Comparison of ENCODE assay signal across 25 cellular contexts in the genomic region with DNA sequence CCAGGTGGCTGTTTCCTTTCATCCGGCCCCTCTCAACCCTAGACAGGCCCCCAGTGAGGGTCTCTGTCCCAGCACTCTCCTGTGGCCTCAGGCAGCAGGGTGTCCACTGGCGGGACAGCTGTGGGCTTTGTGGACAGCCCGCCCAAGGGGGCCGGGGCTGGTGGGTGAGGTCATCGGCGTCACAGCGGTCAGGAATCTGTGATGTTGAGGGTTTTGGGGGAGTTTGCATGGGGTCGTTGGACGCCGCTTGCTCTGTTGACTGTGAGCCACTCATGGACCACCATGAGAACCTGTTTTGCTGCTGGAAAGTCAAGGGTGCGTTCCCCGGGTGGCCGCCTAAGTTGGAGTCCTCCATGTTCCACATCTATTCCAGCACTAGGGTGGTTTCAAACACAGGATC.
DNase-seq lines count a peak whose midpoint lies in the region; ATAC-seq and TF ChIP-seq lines count a peak whose summit lies in the region.
"Had no signal": no experiment of that assay in that cellular context is flagged by ENCODE, and none has a peak within 500 bp of the region (broad histone marks: within the 10 kb centered on the region; RNA-seq: fewer than 3 reads in every experiment).

No MANE protein-coding gene starts in this region.

- no peak overlapping the region for H3K18ac ChIP-seq in H9 (ENCODE audit: insufficient read length, low read depth, low read length)

- H3K23ac ChIP-seq in H9 (ENCODE audit: insufficient read length, low read depth, low read length) = no peak overlapping the region

- H3K56ac ChIP-seq in H9 (ENCODE audit: insufficient read length, low read depth, low read length) = no peak overlapping the region

- H2BK120ac ChIP-seq in H9 (ENCODE audit: low read depth, low read length, poor library complexity, severe bottlenecking) = no peak overlapping the region

- H2AK5ac ChIP-seq in H9 (ENCODE audit: insufficient read length, low read length) = no peak overlapping the region

- H3K4me1 Mint-ChIP-seq in CD8-positive, alpha-beta T cell (ENCODE audit: low read depth) = peaks cover 7% of the 10 kb centered on the region
- no peaks in the 10 kb centered on the region; a peak in 1 of 4 replicates for H3K4me1 Mint-ChIP-seq in H9
- no peaks in the 10 kb centered on the region for H3K4me1 Mint-ChIP-seq in chondrocyte (ENCODE audit: low read depth)
- no peaks in the 10 kb centered on the region for H3K4me1 Mint-ChIP-seq in progenitor cell of endocrine pancreas (ENCODE audit: low read depth)
- H3K4me1 Mint-ChIP-seq in T-helper 17 cell = peaks cover 10% of the 10 kb centered on the region

- no peak overlapping the region for H4K8ac ChIP-seq in H9 (replicated peaks; ENCODE audit: insufficient read length, low read depth, low read length)

- H2BK20ac ChIP-seq in H9 (ENCODE audit: low read depth, low read length, poor library complexity, severe bottlenecking) = no peak overlapping the region

- H4K20me1 ChIP-seq in H9 (ENCODE audit: control insufficient read depth, insufficient read depth, insufficient read length) = no peaks in the 10 kb centered on the region

- H3K4ac ChIP-seq in H9 (ENCODE audit: low read depth, low read length) = no peak overlapping the region

- H2BK5ac ChIP-seq in H9 (ENCODE audit: insufficient read length, low read length) = no peak overlapping the region

- CTCF ChIA-PET in CD8-positive, alpha-beta T cell (lab: Charles Lee) = no interaction called here

- no peak overlapping the region for H4K91ac ChIP-seq in H9 (ENCODE audit: insufficient read length, low read depth, low read length)

- H3K27me3 ChIP-seq in CD8-positive, alpha-beta T cell (ENCODE audit: insufficient read depth, low read length) = no peaks in the 10 kb centered on the region
- no peaks in the 10 kb centered on the region for H3K27me3 ChIP-seq in H9 (ENCODE audit: insufficient read depth, low read length)
- H3K27me3 ChIP-seq: brain microvascular endothelial cell, Peyer's patch, right lobe of liver, tibial artery had no signal

- H3K27ac ChIP-seq in CD8-positive, alpha-beta T cell (ENCODE audit: low read depth, low read length) = no peak overlapping the region
- H3K27ac ChIP-seq in H9 (ENCODE audit: insufficient read length, low read depth, low read length) = no peak overlapping the region
- H3K27ac ChIP-seq: brain microvascular endothelial cell, GM23248, Peyer's patch, right lobe of liver, tibial artery had no signal

- peak overlapping the region; percentile 22 for H3K27ac Mint-ChIP-seq in CD8-positive, alpha-beta T cell
- H3K27ac Mint-ChIP-seq in H9 (peak overlapping the region in 2 of 3 experiments; percentile 14 to 76; a peak in 1 of 7 replicates), chondrocyte (ENCODE audit: unreplicated experiment) (no peak overlapping the region), progenitor cell of endocrine pancreas (peak overlapping the region; percentile 35), T-helper 17 cell (no peak overlapping the region)

- H3K36me3 ChIP-seq in CD8-positive, alpha-beta T cell (ENCODE audit: insufficient read depth, low read length) = peaks cover 43% of the 10 kb centered on the region

- no peak overlapping the region for H3K4me3 Mint-ChIP-seq in CD8-positive, alpha-beta T cell
- H3K4me3 Mint-ChIP-seq in H9 = no peak overlapping the region
- no peak overlapping the region for H3K4me3 Mint-ChIP-seq in chondrocyte (ENCODE audit: unreplicated experiment)
- H3K4me3 Mint-ChIP-seq in progenitor cell of endocrine pancreas (ENCODE audit: low read depth) = no peak overlapping the region
- H3K4me3 Mint-ChIP-seq in T-helper 17 cell = no peak overlapping the region
- H3K4me3 Mint-ChIP-seq: CD14-positive monocyte had no signal

- peaks cover 94% of the 10 kb centered on the region for H3K36me3 Mint-ChIP-seq in CD8-positive, alpha-beta T cell
- H3K36me3 Mint-ChIP-seq in H9 (ENCODE audit: insufficient read depth in 1 of 3, low read depth in 3 of 3) = peaks cover 79 to 98% (median 97%) of the 10 kb centered on the region in 3 experiments
- peaks cover 30% of the 10 kb centered on the region for H3K36me3 Mint-ChIP-seq in chondrocyte (ENCODE audit: low read depth)
- peaks cover 52% of the 10 kb centered on the region for H3K36me3 Mint-ChIP-seq in progenitor cell of endocrine pancreas (ENCODE audit: insufficient read depth)
- peaks cover 6% of the 10 kb centered on the region for H3K36me3 Mint-ChIP-seq in T-helper 17 cell (ENCODE audit: low read depth)

- H3K9ac ChIP-seq in H9 (ENCODE audit: extremely low read depth, insufficient read length, low read length) = no peak overlapping the region
- H3K9ac ChIP-seq: GM23248 had no signal

- H3K79me2 ChIP-seq in H9 (ENCODE audit: insufficient read depth, low read length) = no peaks in the 10 kb centered on the region

- no CpG with 5 or more reads among the region's 13 CpGs for whole genome bisulfite sequencing in H9 (ENCODE audit: extremely low coverage, insufficient read length, low lambda C conversion rate)

- H4K5ac ChIP-seq in H9 (ENCODE audit: insufficient read length, low read depth, low read length) = no peak overlapping the region

- no peak overlapping the region for H3K4me2 ChIP-seq in H9 (ENCODE audit: insufficient read depth, insufficient read length, low read length)

- no peak overlapping the region for H2AFZ ChIP-seq in H9 (ENCODE audit: low read length)
- H2AFZ ChIP-seq: GM23248 had no signal

- H3K79me1 ChIP-seq in H9 (ENCODE audit: insufficient read depth, low read depth, low read length, poor library complexity, severe bottlenecking) = no peaks in the 10 kb centered on the region

- H2BK12ac ChIP-seq in H9 (ENCODE audit: insufficient read length, low read depth, low read length) = no peak overlapping the region

- H3K4me1 ChIP-seq in CD8-positive, alpha-beta T cell (ENCODE audit: insufficient read depth, low read length) = no peaks in the 10 kb centered on the region
- no peaks in the 10 kb centered on the region for H3K4me1 ChIP-seq in H9 (ENCODE audit: insufficient read depth, low read length)
- H3K4me1 ChIP-seq: Peyer's patch, tibial artery had no signal

- H3K9me3 Mint-ChIP-seq in CD8-positive, alpha-beta T cell = no peaks in the 10 kb centered on the region
- H3K9me3 Mint-ChIP-seq in H9 = no peaks in the 10 kb centered on the region
- H3K9me3 Mint-ChIP-seq in chondrocyte (ENCODE audit: low read depth) = no peaks in the 10 kb centered on the region
- no peaks in the 10 kb centered on the region for H3K9me3 Mint-ChIP-seq in progenitor cell of endocrine pancreas (ENCODE audit: low read depth)
- H3K9me3 Mint-ChIP-seq: CD14-positive monocyte had no signal

- no peak overlapping the region for H3K4me3 ChIP-seq in CD8-positive, alpha-beta T cell (ENCODE audit: low read depth, low read length)
- H3K4me3 ChIP-seq: GM23248, Peyer's patch, right lobe of liver, tibial artery had no signal

- H3K14ac ChIP-seq in H9 (ENCODE audit: insufficient read depth, low read length) = no peak overlapping the region

- ATAC-seq in CD8-positive, alpha-beta T cell = no peak
- no peak for ATAC-seq in T-helper 17 cell
- ATAC-seq: right lobe of liver had no signal

- intact Hi-C loops in CD8-positive, alpha-beta T cell (cut with DNase I, micrococcal nuclease) = no loop called here

- no peak overlapping the region for H2BK15ac ChIP-seq in H9 (ENCODE audit: low read depth, low read length)

- no peaks in the 10 kb centered on the region for H3K9me3 ChIP-seq in CD8-positive, alpha-beta T cell (ENCODE audit: low read length)
- H3K9me3 ChIP-seq in H9 (ENCODE audit: control insufficient read depth, low read depth, low read length) (no peaks in the 10 kb centered on the region), T-helper 17 cell (ENCODE audit: control insufficient read depth, low read length, poor library complexity, severe bottlenecking) (no peaks in the 10 kb centered on the region)
- H3K9me3 ChIP-seq: Peyer's patch, right lobe of liver, tibial artery had no signal

- TF ChIP-seq CTCF in CD8-positive, alpha-beta T cell (IDR thresholded peaks at IDR 0.05) = no peak
- no peak for TF ChIP-seq CTCF in H9 (conservative IDR thresholded peaks at IDR 0.05)
- no peak for TF ChIP-seq CTCF in chondrocyte (IDR thresholded peaks at IDR 0.05)
- no peak for TF ChIP-seq CTCF in progenitor cell of endocrine pancreas (IDR thresholded peaks at IDR 0.05; ENCODE audit: unreplicated experiment)

- H3K27me3 Mint-ChIP-seq in CD8-positive, alpha-beta T cell (ENCODE audit: low read depth) = no peaks in the 10 kb centered on the region
- H3K27me3 Mint-ChIP-seq in H9 (ENCODE audit: low read depth) = no peaks in the 10 kb centered on the region; the same call in 1 of the 2 replicates
- no peaks in the 10 kb centered on the region for H3K27me3 Mint-ChIP-seq in chondrocyte (ENCODE audit: low read depth)
- H3K27me3 Mint-ChIP-seq in progenitor cell of endocrine pancreas = no peaks in the 10 kb centered on the region
- H3K27me3 Mint-ChIP-seq in T-helper 17 cell = no peaks in the 10 kb centered on the region

- POLR2A ChIA-PET in CD8-positive, alpha-beta T cell (lab: Charles Lee) = no interaction called here

- DNase-seq in CD8-positive, alpha-beta T cell = no peak
- DNase-seq in H9 (no peak), chondrocyte (ENCODE audit: low spot score) (peak; percentile 62), progenitor cell of endocrine pancreas (ENCODE audit: low spot score, unreplicated experiment) (no peak), RKO (ENCODE audit: low spot score) (no peak), T-helper 17 cell (no peak)
- no peak for DNase-seq in activated CD4-positive, CD25-positive, alpha-beta regulatory T cell treated with anti-CD3 and anti-CD28 coated beads, Interleukin-2, amount 50 U/mL, for 72 hours
- DNase-seq: activated CD4-positive, alpha-beta T cell treated with anti-CD3 and anti-CD28 coated beads for 48 hours; activated CD8-positive, alpha-beta memory T cell treated with anti-CD3 and anti-CD28 coated beads for 24 hours; activated naive CD4-positive, alpha-beta T cell treated with Interleukin-2 at 50 U/mL for 16 hours; amniotic stem cell; brain microvascular endothelial cell; GM23248; IMR-90; mesendoderm; NCI-H446; NCI-H748 treated with DMSO at 0.1 percent for 48 hours; Peyer's patch; right lobe of liver; SIG-M5; stimulated activated CD8-positive, alpha-beta memory T cell treated with anti-CD3 and anti-CD28 coated beads, Interleukin-4, amount 100 ng/mL, for 48 hours; SW 1271; T-helper 9 cell had no signal

- H3K23me2 ChIP-seq in H9 (ENCODE audit: insufficient read length, low read depth, low read length, poor library complexity, severe bottlenecking) = no peaks in the 10 kb centered on the region

- H3T11ph ChIP-seq in H9 (ENCODE audit: low read length) = no peak overlapping the region

Comparison
In these comparisons a context has a peak if more than half of its experiments do, and no peak if none do; other contexts are left out.
1. H3K27ac Mint-ChIP-seq: peak in CD8-positive, alpha-beta T cell (single experiment), H9 (2 of 3) and progenitor cell of endocrine pancreas (single experiment); none in chondrocyte (single experiment) and T-helper 17 cell (single experiment).